ENCODE assay signal across 9 cellular contexts in genomic region chr1:62391369-62391971, GRCh38. TPM values are rescaled to one million over a fixed set of nuclear protein-coding genes. Genes with fewer than 3 reads are reported as not detected.
DNase-seq lines count a peak whose midpoint lies in the region; ATAC-seq, FAIRE-seq and TF ChIP-seq lines count a peak whose summit lies in the region.
"Had no signal": no experiment of that assay in that cellular context is flagged by ENCODE, and none has a peak within 500 bp of the region (broad histone marks: within the 10 kb centered on the region; RNA-seq: fewer than 3 reads in every experiment).

No MANE protein-coding gene starts in this region.

- TF ChIP-seq CTCF in mammary epithelial cell (conservative IDR thresholded peaks at IDR 0.05 in 1 of 2, IDR thresholded peaks at IDR 0.05 in 1 of 2; ENCODE audit: extremely low read depth in 1 of 2, insufficient read depth in 1 of 2, low read depth in 1 of 2, low read length in 2 of 2) (peak; percentile 57 to 70), neural crest cell (conservative IDR thresholded peaks at IDR 0.05) (peak; percentile 67)

- no peaks in the 10 kb centered on the region for H3K27me3 ChIP-seq in mammary epithelial cell (ENCODE audit: insufficient read depth, low read length)

- no peak overlapping the region for H3K4me2 ChIP-seq in mammary epithelial cell (ENCODE audit: insufficient read depth, low read depth, low read length)

- no peak overlapping the region for H3K4me3 ChIP-seq in mammary epithelial cell (replicated peaks in 1 of 3; ENCODE audit: insufficient read depth in 1 of 3, low read depth in 2 of 3, low read length in 3 of 3)

- H3K9me3 ChIP-seq in mammary epithelial cell (replicated peaks; ENCODE audit: insufficient read depth, low read length): no peaks in the 10 kb centered on the region

- CTCF ChIA-PET in mammary epithelial cell (lab: Charles Lee; ENCODE audit: low non-redundant PET): no interaction called here

- intact Hi-C loops in mammary epithelial cell (cut with micrococcal nuclease): no loop called here

- peaks cover 3% of the 10 kb centered on the region for H3K9me3 Mint-ChIP-seq in neural crest cell

- FAIRE-seq in GM12892 (lab: Jason Lieb, UNC): no peak

- no peak for TF ChIP-seq POLR2A in GM12892 (IDR thresholded peaks at IDR 0.05; ENCODE audit: low read depth, low read length)

- no peak for ATAC-seq in HG03159 (IDR thresholded peaks at IDR 0.05; ENCODE audit: unreplicated experiment)

- no peak overlapping the region for H3K27ac Mint-ChIP-seq in neural crest cell (ENCODE audit: unreplicated experiment)
- H3K27ac Mint-ChIP-seq: activated naive CD8-positive, alpha-beta T cell had no signal

- BruUV-seq in mammary epithelial cell (replicated peaks; lab: Mats Ljungman, UMichigan): no TSS peak

- H3K4me3 Mint-ChIP-seq in neural crest cell: no peak overlapping the region
- H3K4me3 Mint-ChIP-seq: activated naive CD8-positive, alpha-beta T cell had no signal

- no peaks in the 10 kb centered on the region for H4K20me1 ChIP-seq in mammary epithelial cell (ENCODE audit: insufficient read depth, low read length)

- no peak overlapping the region for H3K9ac ChIP-seq in mammary epithelial cell (ENCODE audit: insufficient read depth, low read length)

- peaks cover 1% of the 10 kb centered on the region for H3K4me1 ChIP-seq in mammary epithelial cell (ENCODE audit: insufficient read depth, low read length)

- no peaks in the 10 kb centered on the region for H3K27me3 Mint-ChIP-seq in neural crest cell (ENCODE audit: low read depth)
- H3K27me3 Mint-ChIP-seq: activated naive CD8-positive, alpha-beta T cell had no signal

- no peak overlapping the region for H2AFZ ChIP-seq in mammary epithelial cell (ENCODE audit: low read depth, low read length)

- H3K27ac ChIP-seq in mammary epithelial cell (ENCODE audit: insufficient read depth, low read depth, low read length): no peak overlapping the region

- dilution Hi-C loops in mammary epithelial cell (cut with HindIII; ENCODE audit: low sequenced_read_pairs): no loop called here

- no peaks in the 10 kb centered on the region for H3K36me3 ChIP-seq in mammary epithelial cell (ENCODE audit: insufficient read depth, low read length)

- WGBS in mammary epithelial cell (ENCODE audit: low coverage, missing lambda C conversion rate): 35% methylated on average over 3 of the region's 3 CpGs

- no peaks in the 10 kb centered on the region for H3K79me2 ChIP-seq in mammary epithelial cell (ENCODE audit: insufficient read depth, low read length)

- no peaks in the 10 kb centered on the region for H3K36me3 Mint-ChIP-seq in neural crest cell (ENCODE audit: low read depth)
- H3K36me3 Mint-ChIP-seq: activated naive CD8-positive, alpha-beta T cell had no signal

- peaks cover 40% of the 10 kb centered on the region for H3K4me1 Mint-ChIP-seq in neural crest cell

- in situ Hi-C loops in mammary epithelial cell (cut with MboI; ENCODE audit: low sequenced_read_pairs in 2 of 2): no loop called here

- peak; percentile 13 to 15 for DNase-seq in stimulated activated CD4-positive, alpha-beta T cell treated with anti-CD3 and anti-CD28 coated beads, Interleukin-2, amount 100 ng/mL, for 48 hours
- DNase-seq in stimulated activated CD4-positive, alpha-beta T cell treated with anti-CD3 and anti-CD28 coated beads, Interleukin-4, amount 100 ng/mL, for 24 hours: no peak
- DNase-seq in NAMALWA (ENCODE audit: low spot score) (peak; percentile 61), mammary epithelial cell (no peak), neural crest cell (ENCODE audit: low read depth, low spot score) (peak; percentile 36), GM12892 (ENCODE audit: insufficient read length) (no peak), NCI-H526 treated with DMSO at 0.1 percent for 48 hours (lab: John Stamatoyannopoulos, UW) (no peak)

RNA-seq across cellular contexts. Expression of gene USP1, which starts 45.4 kb away (rescaled TPM):
- total RNA-seq in mammary epithelial cell (10 to 100 TPM; 15.3 to 36.4 TPM), neural crest cell (70.0 and 71.4 TPM in 2 replicates)
- polyA plus RNA-seq in mammary epithelial cell: 10.4 TPM
- 12.8 TPM for polyA minus RNA-seq in mammary epithelial cell
- polyA plus RNA-seq in GM12892 (2012; ENCODE audit: missing spikeins): 41.6 TPM

Comparison
In these comparisons a context has a peak if more than half of its experiments do, and no peak if none do; other contexts are left out.
1. DNase-seq: peak in stimulated activated CD4-positive, alpha-beta T cell treated with anti-CD3 and anti-CD28 coated beads, Interleukin-2, amount 100 ng/mL, for 48 hours (2 of 2), NAMALWA (single experiment) and neural crest cell (single experiment); none in stimulated activated CD4-positive, alpha-beta T cell treated with anti-CD3 and anti-CD28 coated beads, Interleukin-4, amount 100 ng/mL, for 24 hours (single experiment), mammary epithelial cell (single experiment), GM12892 (single experiment) and NCI-H526 treated with DMSO at 0.1 percent for 48 hours (single experiment).